ENCODE assay signal across 25 cellular contexts in the genomic region with DNA sequence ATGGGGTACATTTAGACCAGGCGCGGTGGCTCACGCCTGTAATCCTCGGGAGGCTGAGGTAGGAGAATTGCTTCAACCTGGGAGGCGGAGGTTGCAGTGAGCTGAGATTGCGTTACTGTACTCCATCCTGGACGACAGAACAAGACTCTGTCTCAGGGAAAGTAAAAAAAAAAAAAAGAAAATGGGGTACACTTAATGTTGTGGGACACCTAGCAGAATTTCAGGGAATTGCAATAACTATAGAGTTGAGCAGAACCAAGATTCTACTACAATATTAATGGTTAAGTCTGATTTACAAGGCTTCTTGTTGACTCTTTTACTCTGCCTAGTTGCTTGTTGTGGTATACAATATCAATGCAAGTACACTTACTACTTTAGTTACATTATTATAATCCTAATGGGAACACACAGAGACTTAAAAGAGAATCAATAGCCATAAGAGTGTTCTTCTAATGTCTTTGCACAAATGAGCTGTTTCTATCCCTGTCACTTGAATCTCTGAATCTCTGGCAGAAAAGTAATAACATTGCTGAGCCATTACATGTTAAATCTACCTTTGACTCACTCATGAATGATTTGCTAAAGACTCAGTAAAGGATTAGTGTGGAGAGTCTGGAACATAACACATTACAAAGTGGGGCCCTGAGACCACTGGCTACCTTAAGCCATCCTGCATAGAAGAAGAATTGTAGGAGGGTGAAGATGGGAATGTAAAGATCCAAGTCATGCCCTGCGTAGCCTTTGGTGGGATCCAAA. TPM values are rescaled to one million over a fixed set of nuclear protein-coding genes. Genes with fewer than 3 reads are reported as not detected.
DNase-seq lines count a peak whose midpoint lies in the region; ATAC-seq, FAIRE-seq and TF ChIP-seq lines count a peak whose summit lies in the region.
"Had no signal": no experiment of that assay in that cellular context is flagged by ENCODE, and none has a peak within 500 bp of the region (broad histone marks: within the 10 kb centered on the region; RNA-seq: fewer than 3 reads in every experiment).

No MANE protein-coding gene starts in this region.

- no peak for ATAC-seq in pancreas
- no peak for ATAC-seq in HG02642 (IDR thresholded peaks at IDR 0.05; ENCODE audit: poor library complexity, unreplicated experiment)
- no peak for ATAC-seq in GM21737 (IDR thresholded peaks at IDR 0.05; ENCODE audit: unreplicated experiment)
- ATAC-seq: activated naive CD4-positive, alpha-beta T cell treated with anti-CD3 and anti-CD28 coated beads, Interleukin-2, amount 50 U/mL, for 72 hours; activated T-cell treated with anti-CD3 and anti-CD28 coated beads, Interleukin-2, amount 50 U/mL, for 4 hours; body of pancreas; left lung; stimulated activated naive B cell treated with anti-CD40 and anti-IgM and Interleukin-4, amounts not matched to agents 10 μg/mL and 1 μg/mL and 100 μg/mL, for 72 hours; T-cell; upper lobe of right lung had no signal

- peaks cover 6% of the 10 kb centered on the region for H3K4me1 Mint-ChIP-seq in MCF 10A (ENCODE audit: insufficient read depth, unreplicated experiment)
- H3K4me1 Mint-ChIP-seq: activated CD4-positive, alpha-beta memory T cell treated with anti-CD3 and anti-CD28 coated beads, Interleukin-2, amount 10 ng/mL, durations not matched to agents 7 days and 5 days; CD4-positive, alpha-beta memory T cell; stimulated activated naive B cell treated with anti-CD40 and anti-IgM and Interleukin-4, amounts not matched to agents 10 μg/mL and 1 μg/mL and 100 μg/mL, for 72 hours; T-cell had no signal

- no peak overlapping the region for H3K27ac ChIP-seq in breast epithelium
- H3K27ac ChIP-seq in pancreas, result no peak overlapping the region
- H3K27ac ChIP-seq: body of pancreas, hepatocyte, left lung, upper lobe of right lung, VCaP had no signal

- no peaks in the 10 kb centered on the region for H3K36me3 Mint-ChIP-seq in MCF 10A (ENCODE audit: insufficient read depth, unreplicated experiment)
- H3K36me3 Mint-ChIP-seq: activated naive CD4-positive, alpha-beta T cell treated with anti-CD3 and anti-CD28 coated beads, Interleukin-2, amount 50 U/mL, for 72 hours; CD4-positive, alpha-beta memory T cell; stimulated activated naive B cell treated with anti-CD40 and anti-IgM and Interleukin-4, amounts not matched to agents 10 μg/mL and 1 μg/mL and 100 μg/mL, for 72 hours; T-cell had no signal

- no peaks in the 10 kb centered on the region for H3K36me3 ChIP-seq in breast epithelium
- no peaks in the 10 kb centered on the region for H3K36me3 ChIP-seq in pancreas
- H3K36me3 ChIP-seq: left lung, upper lobe of right lung had no signal

- no peak overlapping the region for H3K4me3 Mint-ChIP-seq in MCF 10A (ENCODE audit: unreplicated experiment)
- H3K4me3 Mint-ChIP-seq: activated CD4-positive, alpha-beta memory T cell treated with anti-CD3 and anti-CD28 coated beads, Interleukin-2, amount 10 ng/mL, durations not matched to agents 7 days and 5 days; activated T-cell treated with anti-CD3 and anti-CD28 coated beads, Interleukin-2, amount 50 U/mL, for 4 hours; CD4-positive, alpha-beta memory T cell; stimulated activated naive B cell treated with anti-CD40 and anti-IgM and Interleukin-4, amounts not matched to agents 10 μg/mL and 1 μg/mL and 100 μg/mL, for 72 hours; T-cell had no signal

- H3K27me3 Mint-ChIP-seq in MCF 10A (ENCODE audit: insufficient read depth, unreplicated experiment), result no peaks in the 10 kb centered on the region

- TF ChIP-seq POLR2A in breast epithelium (IDR thresholded peaks at IDR 0.05), result no peak

- no TSS peak for BruUV-seq in MCF 10A (replicated peaks; lab: Mats Ljungman, UMichigan)

- FAIRE-seq in RCC 7860 (lab: Jason Lieb, UNC) (peak; percentile 88), pancreas (lab: Jason Lieb, UNC) (no peak)

- WGBS in pancreas, 2 donors, result 90 to 97% methylated on average over 8 of the region's 8 CpGs

- TF ChIP-seq CTCF in MCF 10A (IDR thresholded peaks at IDR 0.05; ENCODE audit: unreplicated experiment) (peak; percentile 4), breast epithelium (IDR thresholded peaks at IDR 0.05) (no peak), fibroblast of villous mesenchyme (IDR thresholded peaks at IDR 0.05; ENCODE audit: insufficient read depth, low read depth, low read length) (peak; percentile 18), pancreas (IDR thresholded peaks at IDR 0.05) (no peak)

- CTCF ChIA-PET in MCF 10A (lab: Yijun Ruan, JAX), result interaction anchor here (0.6 to 0.7 kb wide), 2 partner anchors 458 to 1031 kb away, joined by 3 to 5 read pairs; no protein-coding TSS in a partner anchor

- no peak overlapping the region for H3K27ac Mint-ChIP-seq in MCF 10A (ENCODE audit: low read depth, unreplicated experiment)
- H3K27ac Mint-ChIP-seq: activated CD4-positive, alpha-beta memory T cell treated with anti-CD3 and anti-CD28 coated beads, Interleukin-2, amount 10 ng/mL, durations not matched to agents 7 days and 5 days; stimulated activated naive B cell treated with anti-CD40 and anti-IgM and Interleukin-4, amounts not matched to agents 10 μg/mL and 1 μg/mL and 100 μg/mL, for 72 hours; T-cell had no signal

- intact Hi-C loops in MCF 10A (cut with micrococcal nuclease) (no loop called here), breast epithelium (cut with DNase I; ENCODE audit: low total_unique reads) (no loop called here), pancreas (cut with DNase I) (no loop called here)

- no peak for DNase-seq in MCF 10A (ENCODE audit: unreplicated experiment)
- DNase-seq in breast epithelium (ENCODE audit: low spot score in 2 of 2), result no peak
- DNase-seq in RCC 7860 (ENCODE audit: low spot score), result peak; percentile 58
- no peak for DNase-seq in fibroblast of villous mesenchyme (ENCODE audit: low read depth)
- no peak for DNase-seq in medulla oblongata (ENCODE audit: extremely low spot score)
- no peak for DNase-seq in pancreas
- DNase-seq: 8988T; activated CD4-positive, alpha-beta memory T cell treated with anti-CD3 and anti-CD28 coated beads, Interleukin-2, amount 10 ng/mL, durations not matched to agents 7 days and 5 days; activated T-cell treated with anti-CD3 and anti-CD28 coated beads, Interleukin-2, amount 50 U/mL, for 4 hours; body of pancreas; CD4-positive, alpha-beta memory T cell; EL; left lung; NCI-H1105 treated with DMSO at 0.1 percent for 48 hours; NCI-H748 treated with DMSO at 0.1 percent for 48 hours; stimulated activated CD4-positive, alpha-beta T cell treated with anti-CD3 and anti-CD28 coated beads, Interleukin-12 subunit alpha, Interleukin-12 subunit beta, amount 100 ng/mL, for 4 hours; stimulated activated naive B cell treated with anti-CD40 and anti-IgM and Interleukin-4, amounts not matched to agents 10 μg/mL and 1 μg/mL and 100 μg/mL, for 72 hours; T-cell; upper lobe of right lung had no signal

- no peak overlapping the region for H3K4me3 ChIP-seq in breast epithelium
- H3K4me3 ChIP-seq in fibroblast of villous mesenchyme (ENCODE audit: low read depth, low read length), result no peak overlapping the region
- no peak overlapping the region for H3K4me3 ChIP-seq in pancreas
- H3K4me3 ChIP-seq: body of pancreas, hepatocyte, left lung, upper lobe of right lung had no signal

- H3K4me1 ChIP-seq in breast epithelium (no peaks in the 10 kb centered on the region), pancreas (no peaks in the 10 kb centered on the region)
- H3K4me1 ChIP-seq: body of pancreas, left lung, upper lobe of right lung had no signal

- no peaks in the 10 kb centered on the region for H3K9me3 Mint-ChIP-seq in MCF 10A (ENCODE audit: unreplicated experiment)
- H3K9me3 Mint-ChIP-seq: activated CD4-positive, alpha-beta memory T cell treated with anti-CD3 and anti-CD28 coated beads, Interleukin-2, amount 10 ng/mL, durations not matched to agents 7 days and 5 days; activated naive CD4-positive, alpha-beta T cell treated with anti-CD3 and anti-CD28 coated beads, Interleukin-2, amount 50 U/mL, for 72 hours; activated T-cell treated with anti-CD3 and anti-CD28 coated beads, Interleukin-2, amount 50 U/mL, for 4 hours; stimulated activated naive B cell treated with anti-CD40 and anti-IgM and Interleukin-4, amounts not matched to agents 10 μg/mL and 1 μg/mL and 100 μg/mL, for 72 hours; T-cell had no signal

- H3K27me3 ChIP-seq in breast epithelium (no peaks in the 10 kb centered on the region), pancreas (no peaks in the 10 kb centered on the region)
- H3K27me3 ChIP-seq: body of pancreas, hepatocyte, left lung, upper lobe of right lung had no signal

- POLR2A ChIA-PET in MCF 10A (lab: Yijun Ruan, JAX), result no interaction called here

- H3K9me3 ChIP-seq in breast epithelium, result no peaks in the 10 kb centered on the region
- no peaks in the 10 kb centered on the region for H3K9me3 ChIP-seq in pancreas
- H3K9me3 ChIP-seq: body of pancreas, left lung, upper lobe of right lung had no signal

RNA-seq across cellular contexts. Expression of a gene that starts 22.7 kb away (rescaled TPM):
- 0.56 TPM in 1 of 2 replicates, not detected in the other for total RNA-seq in MCF 10A (2022)
- total RNA-seq in breast epithelium, result under 1 TPM in 1 of 3 donors, not detected in 2; 0.66 TPM
- under 0.01 TPM in 1 of 2 replicates, not detected in the other for total RNA-seq in fibroblast of villous mesenchyme
- 1 to 10 TPM in 2 of 6 donors, under 1 TPM in 2, not detected in 2; 0.12 to 1.6 (median 0.91) TPM for total RNA-seq in pancreas
- 1 to 10 TPM; 1.0 to 2.8 TPM for polyA plus RNA-seq in pancreas
- total RNA-seq: activated CD4-positive, alpha-beta memory T cell treated with anti-CD3 and anti-CD28 coated beads, Interleukin-2, amount 10 ng/mL, durations not matched to agents 7 days and 5 days; activated naive CD4-positive, alpha-beta T cell treated with anti-CD3 and anti-CD28 coated beads, Interleukin-2, amount 50 U/mL, for 72 hours; activated T-cell treated with anti-CD3 and anti-CD28 coated beads, Interleukin-2, amount 50 U/mL, for 4 hours; CD4-positive, alpha-beta memory T cell; fibroblast of lung; left lung; T-cell; upper lobe of right lung had no signal
- polyA plus RNA-seq: CD4-positive, alpha-beta memory T cell; fibroblast of lung had no signal

Comparison
In these comparisons a context has a peak if more than half of its experiments do, and no peak if none do; other contexts are left out.
1. CTCF ChIP-seq: peak in MCF 10A (single experiment) and fibroblast of villous mesenchyme (single experiment); none in breast epithelium (0 of 3) and pancreas (0 of 4).